ENCODE assay signal across 6 cellular contexts in the genomic region with DNA sequence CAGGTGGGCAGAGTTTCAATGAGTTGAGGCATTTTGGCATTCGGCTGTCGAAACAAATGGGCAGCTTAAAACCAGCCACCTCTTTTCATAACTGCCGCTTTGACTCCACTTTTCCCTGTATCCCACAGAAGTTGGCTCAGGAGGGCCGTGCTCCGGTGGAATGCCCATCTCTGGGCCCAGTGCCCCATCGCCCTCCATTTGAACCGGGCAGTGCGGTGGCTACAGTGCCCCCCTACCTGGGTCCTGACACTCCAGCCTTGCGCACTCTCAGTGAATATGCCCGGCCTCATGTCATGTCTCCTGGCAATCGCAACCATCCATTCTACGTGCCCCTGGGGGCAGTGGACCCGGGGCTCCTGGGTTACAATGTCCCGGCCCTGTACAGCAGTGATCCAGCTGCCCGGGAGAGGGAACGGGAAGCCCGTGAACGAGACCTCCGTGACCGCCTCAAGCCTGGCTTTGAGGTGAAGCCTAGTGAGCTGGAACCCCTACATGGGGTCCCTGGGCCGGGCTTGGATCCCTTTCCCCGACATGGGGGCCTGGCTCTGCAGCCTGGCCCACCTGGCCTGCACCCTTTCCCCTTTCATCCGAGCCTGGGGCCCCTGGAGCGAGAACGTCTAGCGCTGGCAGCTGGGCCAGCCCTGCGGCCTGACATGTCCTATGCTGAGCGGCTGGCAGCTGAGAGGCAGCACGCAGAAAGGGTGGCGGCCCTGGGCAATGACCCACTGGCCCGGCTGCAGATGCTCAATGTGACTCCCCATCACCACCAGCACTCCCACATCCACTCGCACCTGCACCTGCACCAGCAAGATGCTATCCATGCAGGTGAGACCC. TPM values are rescaled to one million over a fixed set of nuclear protein-coding genes. Genes with fewer than 3 reads are reported as not detected.
DNase-seq lines count a peak whose midpoint lies in the region; ATAC-seq and TF ChIP-seq lines count a peak whose summit lies in the region.

No MANE protein-coding gene starts in this region.

- peak in 1 of 6 experiments; percentile 4 for TF ChIP-seq CTCF in thyroid gland (IDR thresholded peaks at IDR 0.05)

- H3K4me1 Mint-ChIP-seq in activated CD8-positive, alpha-beta memory T cell treated with anti-CD3 and anti-CD28 coated beads, Interleukin-2, amount 10 ng/mL, durations not matched to agents 7 days and 5 days, result peaks cover 47% of the 10 kb centered on the region

- H3K9me3 ChIP-seq in thyroid gland, result no peaks in the 10 kb centered on the region

- peak overlapping the region; percentile 96 for H3K27ac Mint-ChIP-seq in activated CD8-positive, alpha-beta memory T cell treated with anti-CD3 and anti-CD28 coated beads, Interleukin-2, amount 10 ng/mL, durations not matched to agents 7 days and 5 days

- H3K4me3 ChIP-seq in thyroid gland (replicated peaks in 1 of 3), result peak overlapping the region in 1 of 3 donors; percentile 46

- no peaks in the 10 kb centered on the region for H3K27me3 ChIP-seq in thyroid gland

- no peaks in the 10 kb centered on the region for H3K9me3 Mint-ChIP-seq in activated CD8-positive, alpha-beta memory T cell treated with anti-CD3 and anti-CD28 coated beads, Interleukin-2, amount 10 ng/mL, durations not matched to agents 7 days and 5 days (ENCODE audit: low read depth)

- peaks cover 23% of the 10 kb centered on the region for H3K36me3 Mint-ChIP-seq in activated CD8-positive, alpha-beta memory T cell treated with anti-CD3 and anti-CD28 coated beads, Interleukin-2, amount 10 ng/mL, durations not matched to agents 7 days and 5 days

- H3K36me3 ChIP-seq in thyroid gland, result peaks cover 33% of the 10 kb centered on the region in 2 donors

- no peak for ATAC-seq in activated CD8-positive, alpha-beta memory T cell treated with anti-CD3 and anti-CD28 coated beads, Interleukin-2, amount 10 ng/mL, durations not matched to agents 7 days and 5 days
- ATAC-seq in left cardiac atrium, result peak in 1 of 2 donors; percentile 1

- peak; percentile 47 for DNase-seq in activated CD8-positive, alpha-beta memory T cell treated with anti-CD3 and anti-CD28 coated beads, Interleukin-2, amount 10 ng/mL, durations not matched to agents 7 days and 5 days
- no peak for DNase-seq in activated CD8-positive, alpha-beta memory T cell treated with anti-CD3 and anti-CD28 coated beads, Interleukin-2, amount 50 U/mL, for 48 hours
- DNase-seq in left cardiac atrium, result peak; percentile 44
- DNase-seq in thyroid gland, result no peak
- no peak for DNase-seq in NCI-H524 treated with DMSO at 0.1 percent for 48 hours (lab: John Stamatoyannopoulos, UW)
- no peak for DNase-seq in HPDE6-E6E7 (ENCODE audit: extremely low spot score)

- peak overlapping the region; percentile 87 for H3K4me3 Mint-ChIP-seq in activated CD8-positive, alpha-beta memory T cell treated with anti-CD3 and anti-CD28 coated beads, Interleukin-2, amount 10 ng/mL, durations not matched to agents 7 days and 5 days

- 76 to 84% methylated on average over 21 to 26 of the region's 32 CpGs for WGBS in thyroid gland, 2 donors

- intact Hi-C loops in left cardiac atrium (cut with DNase I), result no loop called here
- intact Hi-C loops in thyroid gland (cut with DNase I), result loop anchor here (2.0 kb wide), 1 partner anchor 70 kb away; no protein-coding TSS in a partner anchor

- peak overlapping the region; percentile 90 to 96 (median 93) for H3K27ac ChIP-seq in thyroid gland

- TF ChIP-seq POLR2A in thyroid gland (IDR thresholded peaks at IDR 0.05), result peak in 1 of 2 donors; percentile 5

- H3K4me1 ChIP-seq in thyroid gland, result peaks cover 27 to 41% of the 10 kb centered on the region in 2 donors

- CTCF ChIA-PET in activated CD8-positive, alpha-beta memory T cell treated with anti-CD3 and anti-CD28 coated beads, Interleukin-2, amount 10 ng/mL, durations not matched to agents 7 days and 5 days (lab: Charles Lee), result interaction anchor here (0.7 to 17.6 kb wide), 19 partner anchors 7 to 215 kb away, joined by 3 to 709 read pairs (median 4); a partner anchor contains a TSS

- peaks cover 2% of the 10 kb centered on the region for H3K27me3 Mint-ChIP-seq in activated CD8-positive, alpha-beta memory T cell treated with anti-CD3 and anti-CD28 coated beads, Interleukin-2, amount 10 ng/mL, durations not matched to agents 7 days and 5 days

RNA-seq across cellular contexts. Expression of a gene that starts 5.0 kb away (rescaled TPM):
- total RNA-seq in activated CD8-positive, alpha-beta memory T cell treated with anti-CD3 and anti-CD28 coated beads, Interleukin-2, amount 10 ng/mL, durations not matched to agents 7 days and 5 days, result not detected
- total RNA-seq in left cardiac atrium, result not detected
- not detected for total RNA-seq in thyroid gland

RNA-seq across cellular contexts. Expression of a gene that starts 5.3 kb away (rescaled TPM):
- 100 to 1,000 TPM; 120 to 132 TPM for total RNA-seq in activated CD8-positive, alpha-beta memory T cell treated with anti-CD3 and anti-CD28 coated beads, Interleukin-2, amount 10 ng/mL, durations not matched to agents 7 days and 5 days
- total RNA-seq in left cardiac atrium (100 to 1,000 TPM; 249 to 282 TPM), thyroid gland (100 to 1,000 TPM; 344 to 666 (median 383) TPM)

RNA-seq across cellular contexts. Expression of a gene that starts 10.8 kb away (rescaled TPM):
- total RNA-seq in activated CD8-positive, alpha-beta memory T cell treated with anti-CD3 and anti-CD28 coated beads, Interleukin-2, amount 10 ng/mL, durations not matched to agents 7 days and 5 days, result 10 to 100 TPM; 38.3 to 40.1 TPM
- total RNA-seq in left cardiac atrium, result 10 to 100 TPM; 75.3 to 83.1 TPM
- total RNA-seq in thyroid gland, result 100 to 1,000 TPM in 1 of 4 donors, 10 to 100 TPM in 3; 53.3 to 100 (median 84.9) TPM

RNA-seq across cellular contexts. Expression of a gene that starts 12.6 kb away (rescaled TPM):
- 100 to 1,000 TPM; 283 to 367 TPM for total RNA-seq in activated CD8-positive, alpha-beta memory T cell treated with anti-CD3 and anti-CD28 coated beads, Interleukin-2, amount 10 ng/mL, durations not matched to agents 7 days and 5 days
- total RNA-seq in left cardiac atrium, result 10 to 100 TPM; 13.0 to 18.9 TPM
- total RNA-seq in thyroid gland, result 10 to 100 TPM; 21.7 to 32.3 (median 31.4) TPM

RNA-seq across cellular contexts. Expression of a gene that starts 24.2 kb away (rescaled TPM):
- 100 to 1,000 TPM; 106 to 171 TPM for total RNA-seq in activated CD8-positive, alpha-beta memory T cell treated with anti-CD3 and anti-CD28 coated beads, Interleukin-2, amount 10 ng/mL, durations not matched to agents 7 days and 5 days
- total RNA-seq in left cardiac atrium (10 to 100 TPM; 12.8 to 24.9 TPM), thyroid gland (10 to 100 TPM; 13.0 to 25.3 (median 19.8) TPM)

Comparison
In these comparisons a context has a peak if more than half of its experiments do, and no peak if none do; other contexts are left out.
1. DNase-seq: peak in activated CD8-positive, alpha-beta memory T cell treated with anti-CD3 and anti-CD28 coated beads, Interleukin-2, amount 10 ng/mL, durations not matched to agents 7 days and 5 days (single experiment) and left cardiac atrium (single experiment); none in activated CD8-positive, alpha-beta memory T cell treated with anti-CD3 and anti-CD28 coated beads, Interleukin-2, amount 50 U/mL, for 48 hours (single experiment), thyroid gland (0 of 2), NCI-H524 treated with DMSO at 0.1 percent for 48 hours (single experiment) and HPDE6-E6E7 (single experiment).